ENCODE assay signal across 2 cellular contexts in the genomic region with DNA sequence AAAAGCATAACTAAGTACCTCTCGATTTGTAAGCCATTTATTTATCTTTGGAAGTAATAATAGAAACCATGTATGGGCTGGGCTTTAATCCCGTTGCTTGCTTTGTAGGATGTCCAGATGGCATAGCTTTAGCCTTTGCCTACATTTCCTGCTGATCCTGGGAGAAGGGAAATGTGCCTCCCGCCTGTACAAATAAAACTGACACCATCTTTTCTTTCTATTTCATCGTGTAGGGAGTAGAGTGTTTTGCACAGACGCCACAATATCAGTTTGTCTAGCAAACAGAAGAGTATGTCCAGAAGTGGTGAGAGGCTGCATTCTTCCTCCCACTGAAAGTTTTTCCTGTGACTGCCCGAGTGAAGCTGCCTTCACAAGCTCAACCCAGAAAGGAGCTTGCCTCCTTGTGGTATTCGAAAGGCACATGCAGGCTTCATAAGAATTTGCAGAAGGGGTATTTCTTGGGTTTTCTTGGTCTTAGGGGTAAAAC.
TF ChIP-seq lines count a peak whose summit lies in the region.

No MANE protein-coding gene starts in this region.

TF ChIP-seq in liver, 16 proteins besides CTCF, POLR2A, EP300 and RAD21:
- TF ChIP-seq TAF1 (conservative IDR thresholded peaks at IDR 0.05) (no peak), HNF4G (IDR thresholded peaks at IDR 0.05) (no peak), FOXA2 (IDR thresholded peaks at IDR 0.05) (no peak), ATF3 (IDR thresholded peaks at IDR 0.05) (no peak), FOXA1 (IDR thresholded peaks at IDR 0.05) (no peak), JUND (IDR thresholded peaks at IDR 0.05) (no peak), RXRA (IDR thresholded peaks at IDR 0.05) (no peak), MAX (IDR thresholded peaks at IDR 0.05) (no peak), NR2F2 (IDR thresholded peaks at IDR 0.05) (no peak), HNF4A (conservative IDR thresholded peaks at IDR 0.05) (no peak), ZBTB33 (IDR thresholded peaks at IDR 0.05) (no peak), REST (IDR thresholded peaks at IDR 0.05) (no peak), EGR1 (IDR thresholded peaks at IDR 0.05; ENCODE audit: low read depth in 2 of 2) (no peak), SP1 (IDR thresholded peaks at IDR 0.05) (no peak), GABPA (IDR thresholded peaks at IDR 0.05 in 1 of 2, conservative IDR thresholded peaks at IDR 0.05 in 1 of 2) (no peak), YY1 (IDR thresholded peaks at IDR 0.05) (no peak)

TF ChIP-seq in HepG2, 621 proteins besides CTCF, POLR2A, EP300 and RAD21:
- TF ChIP-seq, protein P1, sequence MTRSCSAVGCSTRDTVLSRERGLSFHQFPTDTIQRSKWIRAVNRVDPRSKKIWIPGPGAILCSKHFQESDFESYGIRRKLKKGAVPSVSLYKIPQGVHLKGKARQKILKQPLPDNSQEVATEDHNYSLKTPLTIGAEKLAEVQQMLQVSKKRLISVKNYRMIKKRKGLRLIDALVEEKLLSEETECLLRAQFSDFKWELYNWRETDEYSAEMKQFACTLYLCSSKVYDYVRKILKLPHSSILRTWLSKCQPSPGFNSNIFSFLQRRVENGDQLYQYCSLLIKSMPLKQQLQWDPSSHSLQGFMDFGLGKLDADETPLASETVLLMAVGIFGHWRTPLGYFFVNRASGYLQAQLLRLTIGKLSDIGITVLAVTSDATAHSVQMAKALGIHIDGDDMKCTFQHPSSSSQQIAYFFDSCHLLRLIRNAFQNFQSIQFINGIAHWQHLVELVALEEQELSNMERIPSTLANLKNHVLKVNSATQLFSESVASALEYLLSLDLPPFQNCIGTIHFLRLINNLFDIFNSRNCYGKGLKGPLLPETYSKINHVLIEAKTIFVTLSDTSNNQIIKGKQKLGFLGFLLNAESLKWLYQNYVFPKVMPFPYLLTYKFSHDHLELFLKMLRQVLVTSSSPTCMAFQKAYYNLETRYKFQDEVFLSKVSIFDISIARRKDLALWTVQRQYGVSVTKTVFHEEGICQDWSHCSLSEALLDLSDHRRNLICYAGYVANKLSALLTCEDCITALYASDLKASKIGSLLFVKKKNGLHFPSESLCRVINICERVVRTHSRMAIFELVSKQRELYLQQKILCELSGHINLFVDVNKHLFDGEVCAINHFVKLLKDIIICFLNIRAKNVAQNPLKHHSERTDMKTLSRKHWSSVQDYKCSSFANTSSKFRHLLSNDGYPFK (CRISPR knock-in tag; IDR thresholded peaks at IDR 0.05; ENCODE audit: borderline replicate concordance): no peak
- no peak for TF ChIP-seq SP1 (IDR thresholded peaks at IDR 0.05)
- TF ChIP-seq SP1 (CRISPR knock-in tag; IDR thresholded peaks at IDR 0.05): no peak
- no peak for TF ChIP-seq ZFP82 (CRISPR knock-in tag; IDR thresholded peaks at IDR 0.05; ENCODE audit: borderline replicate concordance)
- no peak for TF ChIP-seq NFIC (IDR thresholded peaks at IDR 0.05; ENCODE audit: low read length)
- no peak for TF ChIP-seq SIX1 (CRISPR knock-in tag; IDR thresholded peaks at IDR 0.05; ENCODE audit: borderline replicate concordance)
- no peak for TF ChIP-seq FLYWCH1 (CRISPR knock-in tag; IDR thresholded peaks at IDR 0.05)
